In genomic region chr15:90931737-90932659, GRCh38 we compare ENCODE assay signal across 1 cellular context.
TF ChIP-seq lines count a peak whose summit lies in the region.

Gene HDDC3 (minus strand): TSS chr15:90932549. CDS start chr15:90932540, 9 bp downstream.

TF ChIP-seq in K562, 482 proteins besides CTCF, POLR2A, EP300 and RAD21 (continued from another document and continues in another):
- TF ChIP-seq ZNF740 (CRISPR knock-in tag; IDR thresholded peaks at IDR 0.05) (peak; percentile 67; the same call in 1 of the 2 replicates), ZNF740 (tag; IDR thresholded peaks at IDR 0.05) (no peak), TFE3 (CRISPR knock-in tag; IDR thresholded peaks at IDR 0.05) (no peak), ZNF592 (IDR thresholded peaks at IDR 0.05) (peak; percentile 34), KAT7 (CRISPR knock-in tag; IDR thresholded peaks at IDR 0.05; ENCODE audit: borderline replicate concordance) (peak; percentile 89; the same call in 1 of the 2 replicates), ZNF695 (CRISPR knock-in tag; IDR thresholded peaks at IDR 0.05) (no peak), ZNF282 (CRISPR knock-in tag; IDR thresholded peaks at IDR 0.05) (no peak), PTRF (tag; IDR thresholded peaks at IDR 0.05) (no peak), CUX1 (CRISPR knock-in tag; IDR thresholded peaks at IDR 0.05) (no peak), SNAPC5 (CRISPR knock-in tag; IDR thresholded peaks at IDR 0.05) (no peak), ZNF696 (CRISPR knock-in tag; conservative IDR thresholded peaks at IDR 0.05) (no peak), ZFP36 (IDR thresholded peaks at IDR 0.05; ENCODE audit: low read depth, low read length, partially characterized antibody) (no peak), ARID4B (CRISPR knock-in tag; IDR thresholded peaks at IDR 0.05) (peak; percentile 93), E2F4 (CRISPR knock-in tag; IDR thresholded peaks at IDR 0.05; ENCODE audit: low read depth) (no peak), KDM1A (IDR thresholded peaks at IDR 0.05) (no peak; a peak in 1 of 4 replicates), NCOA1 (IDR thresholded peaks at IDR 0.05; ENCODE audit: low read depth) (0 out of 2 replicates have a peak, but pooled peaks have one; percentile 37), ETV1 (tag; conservative IDR thresholded peaks at IDR 0.05; ENCODE audit: low read depth) (peak; percentile 35), BCLAF1 (IDR thresholded peaks at IDR 0.05; ENCODE audit: borderline replicate concordance in 1 of 2, control insufficient read depth in 1 of 2, low read depth in 2 of 2, low read length in 1 of 2) (peak in 1 of 2 experiments; percentile 43; a peak in 1 of 4 replicates), EHMT2 (IDR thresholded peaks at IDR 0.05) (no peak), MECOM (CRISPR knock-in tag; IDR thresholded peaks at IDR 0.05) (no peak), ZNF583 (CRISPR knock-in tag; IDR thresholded peaks at IDR 0.05) (no peak), XRCC3 (IDR thresholded peaks at IDR 0.05) (no peak), ZC3H8 (IDR thresholded peaks at IDR 0.05) (no peak), ZNF23 (CRISPR knock-in tag; IDR thresholded peaks at IDR 0.05) (0 out of 2 replicates have a peak, but pooled peaks have one; percentile 26), WHSC1 (IDR thresholded peaks at IDR 0.05; ENCODE audit: low read length) (no peak), IRF1 (CRISPR knock-in tag; IDR thresholded peaks at IDR 0.05; ENCODE audit: borderline replicate concordance) (no peak), ARID1B (IDR thresholded peaks at IDR 0.05) (no peak; the same call in 1 of the 2 replicates), SMARCA5 (IDR thresholded peaks at IDR 0.05) (no peak), FOXA1 (IDR thresholded peaks at IDR 0.05; ENCODE audit: borderline replicate concordance) (no peak), ZNF311 (CRISPR knock-in tag; IDR thresholded peaks at IDR 0.05) (no peak), NEUROD1 (IDR thresholded peaks at IDR 0.05; ENCODE audit: borderline replicate concordance, low read depth, low read length, partially characterized antibody) (peak; percentile 66), RBM22 (IDR thresholded peaks at IDR 0.05; ENCODE audit: low read depth, low read length, poor library complexity, severe bottlenecking) (peak; percentile 76), E2F3 (CRISPR knock-in tag; IDR thresholded peaks at IDR 0.05) (peak; percentile 66; the same call in 1 of the 2 replicates), ZNF232 (CRISPR knock-in tag; IDR thresholded peaks at IDR 0.05) (no peak), ATF2 (CRISPR knock-in tag; IDR thresholded peaks at IDR 0.05) (no peak), HDAC3 (IDR thresholded peaks at IDR 0.05; ENCODE audit: borderline replicate concordance, partially characterized antibody) (no peak)
